ENCODE assay signal across 25 cellular contexts in genomic region chr3:149584236-149584635, GRCh38.
DNase-seq lines count a peak whose midpoint lies in the region; ATAC-seq, FAIRE-seq and TF ChIP-seq lines count a peak whose summit lies in the region.
"Had no signal": no experiment of that assay in that cellular context is flagged by ENCODE, and none has a peak within 500 bp of the region (broad histone marks: within the 10 kb centered on the region; RNA-seq: fewer than 3 reads in every experiment).

No MANE protein-coding gene starts in this region.

- intact Hi-C loops in PC-9 (cut with micrococcal nuclease; ENCODE audit: unreplicated experiment), result no loop called here

- CTCF ChIA-PET in A549 (lab: Yijun Ruan, JAX), result interaction anchor here (0.8 to 1.6 kb wide), 3 partner anchors 43 to 72 kb away, joined by 3 to 4 read pairs (median 4); no protein-coding TSS in a partner anchor
- CTCF ChIA-PET in PC-9 (lab: Charles Lee), result no interaction called here

- TF ChIP-seq POLR2A in A549 (IDR thresholded peaks at IDR 0.05; ENCODE audit: low read length), result no peak

- no peaks in the 10 kb centered on the region for H3K27me3 Mint-ChIP-seq in chondrocyte (ENCODE audit: low read depth)
- H3K27me3 Mint-ChIP-seq: stimulated activated memory B cell treated with anti-CD40 and anti-IgM and Interleukin-4, amounts not matched to agents 10 μg/mL and 1 μg/mL and 100 μg/mL, for 72 hours had no signal

- H3K27ac ChIP-seq in A549 (peak overlapping the region; percentile 53 to 94), PC-9 (peak overlapping the region; percentile 98)
- H3K27ac ChIP-seq: HL-60, pancreas had no signal

- ATAC-seq in A549, result no peak
- no peak for ATAC-seq in activated naive CD4-positive, alpha-beta T cell treated with anti-CD3 and anti-CD28 coated beads, Interleukin-2, amount 50 U/mL, for 72 hours
- ATAC-seq: activated naive CD8-positive, alpha-beta T cell treated with anti-CD3 and anti-CD28 coated beads, Interleukin-2, amount 50 U/mL, for 24 hours; HepG2; natural killer cell; pancreas; sciatic nerve; SK-N-SH treated with all-trans-retinoic acid at 6 μM for 48 hours; stimulated activated memory B cell treated with anti-CD40 and anti-IgM and Interleukin-4, amounts not matched to agents 10 μg/mL and 1 μg/mL and 100 μg/mL, for 72 hours had no signal

- no peaks in the 10 kb centered on the region for H3K9me2 ChIP-seq in PC-9 (ENCODE audit: insufficient read depth)

- H3K4me3 Mint-ChIP-seq in chondrocyte (ENCODE audit: unreplicated experiment), result no peak overlapping the region
- H3K4me3 Mint-ChIP-seq: activated CD4-positive, alpha-beta memory T cell treated with anti-CD3 and anti-CD28 coated beads for 36 hours; activated naive CD8-positive, alpha-beta T cell treated with anti-CD3 and anti-CD28 coated beads, Interleukin-2, amount 50 U/mL, for 24 hours; natural killer cell; stimulated activated memory B cell treated with anti-CD40 and anti-IgM and Interleukin-4, amounts not matched to agents 10 μg/mL and 1 μg/mL and 100 μg/mL, for 72 hours; T-helper 2 cell treated with Interferon-gamma antibody and Interleukin-4, amounts not matched to agents 5 μg/mL and 100 μg/mL, for 36 hours had no signal

- no peak overlapping the region for H2AFZ ChIP-seq in PC-9

- WGBS in A549 (ENCODE audit: missing lambda C conversion rate), result 92% methylated on average over 2 of the region's 2 CpGs

- POLR2A ChIA-PET in A549 (lab: Yijun Ruan, JAX), result interaction anchor here (1.1 kb wide), 1 partner anchor 72 kb away, joined by 4 read pairs; no protein-coding TSS in a partner anchor
- POLR2A ChIA-PET in PC-9 (lab: Charles Lee; ENCODE audit: unreplicated experiment), result no interaction called here

- H3K9ac ChIP-seq in skeletal muscle satellite cell (ENCODE audit: low read depth, low read length), result peak overlapping the region; percentile 24

- no peak for FAIRE-seq in A549 (lab: Jason Lieb, UNC)
- FAIRE-seq: bronchial epithelial cell, HepG2, pancreas, RCC 7860 had no signal

- no peaks in the 10 kb centered on the region for H4K20me1 ChIP-seq in PC-9 (ENCODE audit: insufficient read depth)

- H3K9me3 ChIP-seq in A549 (no peaks in the 10 kb centered on the region), PC-9 (ENCODE audit: insufficient read depth, low read depth) (no peaks in the 10 kb centered on the region), skeletal muscle satellite cell (replicated peaks; ENCODE audit: low read length) (no peaks in the 10 kb centered on the region)
- H3K9me3 ChIP-seq: pancreas had no signal

- no peaks in the 10 kb centered on the region for H3K36me3 Mint-ChIP-seq in chondrocyte (ENCODE audit: low read depth)
- H3K36me3 Mint-ChIP-seq in activated naive CD4-positive, alpha-beta T cell treated with anti-CD3 and anti-CD28 coated beads, Interleukin-2, amount 50 U/mL, for 72 hours, result no peaks in the 10 kb centered on the region
- H3K36me3 Mint-ChIP-seq: activated CD4-positive, alpha-beta memory T cell treated with anti-CD3 and anti-CD28 coated beads for 36 hours; natural killer cell; stimulated activated memory B cell treated with anti-CD40 and anti-IgM and Interleukin-4, amounts not matched to agents 10 μg/mL and 1 μg/mL and 100 μg/mL, for 72 hours had no signal

- no peak overlapping the region for H3K4me3 ChIP-seq in A549
- H3K4me3 ChIP-seq in PC-9, result no peak overlapping the region
- peak overlapping the region; percentile 9 for H3K4me3 ChIP-seq in skeletal muscle satellite cell (ENCODE audit: low read length)
- H3K4me3 ChIP-seq: pancreas had no signal

- peaks cover 68% of the 10 kb centered on the region for H3F3A ChIP-seq in PC-9 (ENCODE audit: insufficient read depth, low read depth)

- H3K27ac Mint-ChIP-seq in chondrocyte (ENCODE audit: unreplicated experiment), result peak overlapping the region; percentile 78
- no peak overlapping the region for H3K27ac Mint-ChIP-seq in activated naive CD4-positive, alpha-beta T cell treated with anti-CD3 and anti-CD28 coated beads, Interleukin-2, amount 50 U/mL, for 72 hours
- H3K27ac Mint-ChIP-seq: activated CD4-positive, alpha-beta memory T cell treated with anti-CD3 and anti-CD28 coated beads for 36 hours; activated naive CD8-positive, alpha-beta T cell treated with anti-CD3 and anti-CD28 coated beads, Interleukin-2, amount 50 U/mL, for 24 hours; natural killer cell; stimulated activated memory B cell treated with anti-CD40 and anti-IgM and Interleukin-4, amounts not matched to agents 10 μg/mL and 1 μg/mL and 100 μg/mL, for 72 hours; T-helper 2 cell treated with Interferon-gamma antibody and Interleukin-4, amounts not matched to agents 5 μg/mL and 100 μg/mL, for 36 hours had no signal

- H3K4me1 ChIP-seq in A549, result peaks cover 100% of the 10 kb centered on the region
- peaks cover 89% of the 10 kb centered on the region for H3K4me1 ChIP-seq in PC-9 (replicated peaks; ENCODE audit: insufficient read depth)
- peaks cover 90% of the 10 kb centered on the region for H3K4me1 ChIP-seq in skeletal muscle satellite cell (ENCODE audit: control insufficient read depth, insufficient read depth, low read length)

- TF ChIP-seq EP300 in A549 (IDR thresholded peaks at IDR 0.05), result no peak

- no peaks in the 10 kb centered on the region for H3K9me3 Mint-ChIP-seq in chondrocyte (ENCODE audit: low read depth)
- H3K9me3 Mint-ChIP-seq in activated naive CD4-positive, alpha-beta T cell treated with anti-CD3 and anti-CD28 coated beads, Interleukin-2, amount 50 U/mL, for 72 hours, result no peaks in the 10 kb centered on the region
- H3K9me3 Mint-ChIP-seq: activated CD4-positive, alpha-beta memory T cell treated with anti-CD3 and anti-CD28 coated beads for 36 hours; activated naive CD8-positive, alpha-beta T cell treated with anti-CD3 and anti-CD28 coated beads, Interleukin-2, amount 50 U/mL, for 24 hours; natural killer cell; stimulated activated memory B cell treated with anti-CD40 and anti-IgM and Interleukin-4, amounts not matched to agents 10 μg/mL and 1 μg/mL and 100 μg/mL, for 72 hours; T-helper 2 cell treated with Interferon-gamma antibody and Interleukin-4, amounts not matched to agents 5 μg/mL and 100 μg/mL, for 36 hours had no signal

- H3K4me1 Mint-ChIP-seq in chondrocyte (ENCODE audit: low read depth), result peaks cover 88% of the 10 kb centered on the region

- H3K4me2 ChIP-seq in A549, result peak overlapping the region; percentile 59
- no peak overlapping the region for H3K4me2 ChIP-seq in PC-9
- H3K4me2 ChIP-seq in skeletal muscle satellite cell (ENCODE audit: low read length), result peak overlapping the region; percentile 41

- DNase-seq in A549 (ENCODE audit: low read depth in 1 of 2, low spot score in 1 of 2), result no peak
- no peak for DNase-seq in PC-9
- no peak for DNase-seq in chondrocyte (ENCODE audit: low spot score)
- DNase-seq in GF-D8 (lab: John Stamatoyannopoulos, UW), result no peak
- DNase-seq in NCI-H1694 treated with DMSO at 0.1 percent for 48 hours (lab: John Stamatoyannopoulos, UW), result no peak
- DNase-seq in activated naive CD4-positive, alpha-beta T cell treated with anti-CD3 and anti-CD28 coated beads, Interleukin-2, amount 50 U/mL, for 72 hours (ENCODE audit: low spot score in 2 of 2), result no peak
- DNase-seq in GM03348 (ENCODE audit: low spot score), result no peak
- DNase-seq: activated CD4-positive, alpha-beta memory T cell treated with anti-CD3 and anti-CD28 coated beads for 36 hours; activated effector memory CD4-positive, alpha-beta T cell treated with anti-CD3 and anti-CD28 coated beads, Interleukin-2, amount 50 U/mL, for 16 hours; activated naive CD8-positive, alpha-beta T cell treated with anti-CD3 and anti-CD28 coated beads, Interleukin-2, amount 50 U/mL, for 24 hours; natural killer cell; NCI-H1417; NCI-H510A; NK-92 treated with Interleukin-12 subunit alpha and Interleukin-12 subunit beta, amount 100 ng/mL, for 24 hours; pancreas; stimulated activated CD4-positive, alpha-beta T cell treated with anti-CD3 and anti-CD28 coated beads, Interleukin-2, amount 100 ng/mL, for 24 hours had no signal

- no TSS peak for BruUV-seq in PC-9 (replicated peaks; lab: Mats Ljungman, UMichigan)

- no peaks in the 10 kb centered on the region for H3K27me3 ChIP-seq in PC-9 (ENCODE audit: insufficient read depth, low read depth)
- H3K27me3 ChIP-seq in skeletal muscle satellite cell (ENCODE audit: control insufficient read depth, insufficient read depth, low read length), result no peaks in the 10 kb centered on the region
- H3K27me3 ChIP-seq: pancreas had no signal

- TF ChIP-seq CTCF in A549 (IDR thresholded peaks at IDR 0.05) (no peak), PC-9 (conservative IDR thresholded peaks at IDR 0.05) (no peak), chondrocyte (IDR thresholded peaks at IDR 0.05) (no peak)

- H3K79me2 ChIP-seq in PC-9 (ENCODE audit: low read depth), result peaks cover 81% of the 10 kb centered on the region

- TF ChIP-seq RAD21 in A549 (conservative IDR thresholded peaks at IDR 0.05 in 1 of 2, IDR thresholded peaks at IDR 0.05 in 1 of 2), result no peak

- H3K36me3 ChIP-seq in PC-9 (ENCODE audit: low read depth), result no peaks in the 10 kb centered on the region
- no peaks in the 10 kb centered on the region for H3K36me3 ChIP-seq in skeletal muscle satellite cell (ENCODE audit: insufficient read depth, low read length)
- H3K36me3 ChIP-seq: pancreas had no signal

TF ChIP-seq in A549, 52 proteins besides CTCF, POLR2A, EP300 and RAD21 (continues in another document):
- no peak for TF ChIP-seq BCL3 (IDR thresholded peaks at IDR 0.05)
- no peak for TF ChIP-seq HDAC2 (IDR thresholded peaks at IDR 0.05)
- no peak for TF ChIP-seq ZFP36 (IDR thresholded peaks at IDR 0.05; ENCODE audit: borderline replicate concordance, partially characterized antibody)
- no peak for TF ChIP-seq ZNF302 (CRISPR knock-in tag; IDR thresholded peaks at IDR 0.05)
- no peak for TF ChIP-seq ZC3H11A (IDR thresholded peaks at IDR 0.05)
- no peak for TF ChIP-seq HEYL (CRISPR knock-in tag; IDR thresholded peaks at IDR 0.05)
- no peak for TF ChIP-seq HES2 (IDR thresholded peaks at IDR 0.05)
- no peak for TF ChIP-seq FOSL2 (IDR thresholded peaks at IDR 0.05)
- no peak for TF ChIP-seq FOSL2 (CRISPR knock-in tag; IDR thresholded peaks at IDR 0.05)
